In genomic region chr10:92304061-92304460, GRCh38 we compare ENCODE assay signal across 29 cellular contexts.
"Had no signal": no experiment of that assay in that cellular context is flagged by ENCODE, and none has a peak within 500 bp of the region (broad histone marks: within the 10 kb centered on the region; RNA-seq: fewer than 3 reads in every experiment).

No MANE protein-coding gene starts in this region.

- H3K27ac ChIP-seq: colonic mucosa, dorsolateral prefrontal cortex, gastrocnemius medialis, hepatocyte, parathyroid adenoma, psoas muscle, sigmoid colon, stomach, thyroid gland had no signal

- H3K4me3 Mint-ChIP-seq: activated CD4-positive, alpha-beta memory T cell treated with anti-CD3 and anti-CD28 coated beads, Interleukin-2, amount 10 ng/mL, durations not matched to agents 7 days and 5 days; activated CD4-positive, alpha-beta T cell treated with anti-CD3 and anti-CD28 coated beads, Interleukin-2, amount 10 ng/mL, durations not matched to agents 7 days and 5 days; activated naive CD4-positive, alpha-beta T cell treated with anti-CD3 and anti-CD28 coated beads, Interleukin-2, amount 10 ng/mL, durations not matched to agents 7 days and 5 days; activated T-helper 1 cell treated with anti-CD3 and anti-CD28 coated beads, Interleukin-12 subunit alpha, Interleukin-12 subunit beta, Interleukin-2, Interleukin-4 antibody, amounts not matched to agents 30 ng/mL and 10 ng/mL and 1 ng/mL, durations not matched to agents 14 hours and 24 hours and 36 hours; mesothelial cell of epicardium; neural crest cell; stimulated activated effector memory CD8-positive, alpha-beta T cell treated with anti-CD3 and anti-CD28 coated beads, Interleukin-12 subunit alpha, Interleukin-12 subunit beta, amount 100 ng/mL, for 72 hours had no signal

- H3K4me1 ChIP-seq: colonic mucosa, parathyroid adenoma had no signal

- H3K27me3 ChIP-seq: colonic mucosa, dorsolateral prefrontal cortex, gastrocnemius medialis, hepatocyte, sigmoid colon, stomach, thyroid gland had no signal

- H3K9me3 ChIP-seq: colonic mucosa, gastrocnemius medialis, psoas muscle, sigmoid colon, stomach, thyroid gland had no signal

- H3K9me3 Mint-ChIP-seq: activated CD4-positive, alpha-beta memory T cell treated with anti-CD3 and anti-CD28 coated beads, Interleukin-2, amount 10 ng/mL, durations not matched to agents 7 days and 5 days; activated CD4-positive, alpha-beta T cell treated with anti-CD3 and anti-CD28 coated beads, Interleukin-2, amount 10 ng/mL, durations not matched to agents 7 days and 5 days; activated naive CD4-positive, alpha-beta T cell treated with anti-CD3 and anti-CD28 coated beads, Interleukin-2, amount 10 ng/mL, durations not matched to agents 7 days and 5 days; activated T-helper 1 cell treated with anti-CD3 and anti-CD28 coated beads, Interleukin-12 subunit alpha, Interleukin-12 subunit beta, Interleukin-2, Interleukin-4 antibody, amounts not matched to agents 30 ng/mL and 10 ng/mL and 1 ng/mL, durations not matched to agents 14 hours and 24 hours and 36 hours; mesothelial cell of epicardium; naive thymus-derived CD8-positive, alpha-beta T cell; neural crest cell; stimulated activated effector memory CD8-positive, alpha-beta T cell treated with anti-CD3 and anti-CD28 coated beads, Interleukin-12 subunit alpha, Interleukin-12 subunit beta, amount 100 ng/mL, for 72 hours had no signal

- H3K27ac Mint-ChIP-seq: activated CD4-positive, alpha-beta memory T cell treated with anti-CD3 and anti-CD28 coated beads, Interleukin-2, amount 10 ng/mL, durations not matched to agents 7 days and 5 days; activated CD4-positive, alpha-beta T cell treated with anti-CD3 and anti-CD28 coated beads, Interleukin-2, amount 10 ng/mL, durations not matched to agents 7 days and 5 days; activated naive CD4-positive, alpha-beta T cell treated with anti-CD3 and anti-CD28 coated beads, Interleukin-2, amount 10 ng/mL, durations not matched to agents 7 days and 5 days; mesothelial cell of epicardium; stimulated activated effector memory CD8-positive, alpha-beta T cell treated with anti-CD3 and anti-CD28 coated beads, Interleukin-12 subunit alpha, Interleukin-12 subunit beta, amount 100 ng/mL, for 72 hours had no signal

- ATAC-seq: gastrocnemius medialis; left cardiac atrium; left ventricle myocardium superior; naive thymus-derived CD8-positive, alpha-beta T cell; psoas muscle; stimulated activated effector memory CD8-positive, alpha-beta T cell treated with anti-CD3 and anti-CD28 coated beads, Interleukin-12 subunit alpha, Interleukin-12 subunit beta, amount 100 ng/mL, for 72 hours had no signal

- H3K4me2 ChIP-seq: hepatocyte had no signal

- DNase-seq: activated CD4-positive, alpha-beta memory T cell treated with anti-CD3 and anti-CD28 coated beads, Interleukin-2, amount 10 ng/mL, durations not matched to agents 7 days and 5 days; activated CD4-positive, alpha-beta T cell treated with anti-CD3 and anti-CD28 coated beads for 1 hour; activated CD4-positive, alpha-beta T cell treated with anti-CD3 and anti-CD28 coated beads, Interleukin-2, amount 10 ng/mL, durations not matched to agents 7 days and 5 days; activated gamma-delta T cell; activated naive CD4-positive, alpha-beta T cell treated with anti-CD3 and anti-CD28 coated beads, Interleukin-2, amount 10 ng/mL, durations not matched to agents 7 days and 5 days; activated T-cell treated with anti-CD3 and anti-CD28 coated beads for 4 hours; anterior cingulate cortex; cerebellar nuclear complex; colonic mucosa; dorsolateral prefrontal cortex; effector memory CD4-positive, alpha-beta T cell; gastrocnemius medialis; left cardiac atrium; left ventricle myocardium superior; naive thymus-derived CD8-positive, alpha-beta T cell; occipital lobe; psoas muscle; sigmoid colon; small intestine; stimulated activated CD4-positive, alpha-beta T cell treated with anti-CD3 and anti-CD28 coated beads, Interleukin-4, amount 100 ng/mL, for 24 hours; stomach; T-helper 2 cell; thyroid gland had no signal

- H3K9ac ChIP-seq: parathyroid adenoma had no signal

- H3K27me3 Mint-ChIP-seq: activated CD4-positive, alpha-beta memory T cell treated with anti-CD3 and anti-CD28 coated beads, Interleukin-2, amount 10 ng/mL, durations not matched to agents 7 days and 5 days; activated CD4-positive, alpha-beta T cell treated with anti-CD3 and anti-CD28 coated beads, Interleukin-2, amount 10 ng/mL, durations not matched to agents 7 days and 5 days; activated naive CD4-positive, alpha-beta T cell treated with anti-CD3 and anti-CD28 coated beads, Interleukin-2, amount 10 ng/mL, durations not matched to agents 7 days and 5 days; naive thymus-derived CD8-positive, alpha-beta T cell had no signal

- H3K36me3 ChIP-seq: colonic mucosa, sigmoid colon, thyroid gland had no signal

- H2AFZ ChIP-seq: hepatocyte, parathyroid adenoma had no signal

- H3K4me3 ChIP-seq: colonic mucosa, dorsolateral prefrontal cortex, gastrocnemius medialis, hepatocyte, psoas muscle, sigmoid colon, stomach, thyroid gland had no signal
